Comparison of ENCODE assay signal across 14 cellular contexts in the genomic region with DNA sequence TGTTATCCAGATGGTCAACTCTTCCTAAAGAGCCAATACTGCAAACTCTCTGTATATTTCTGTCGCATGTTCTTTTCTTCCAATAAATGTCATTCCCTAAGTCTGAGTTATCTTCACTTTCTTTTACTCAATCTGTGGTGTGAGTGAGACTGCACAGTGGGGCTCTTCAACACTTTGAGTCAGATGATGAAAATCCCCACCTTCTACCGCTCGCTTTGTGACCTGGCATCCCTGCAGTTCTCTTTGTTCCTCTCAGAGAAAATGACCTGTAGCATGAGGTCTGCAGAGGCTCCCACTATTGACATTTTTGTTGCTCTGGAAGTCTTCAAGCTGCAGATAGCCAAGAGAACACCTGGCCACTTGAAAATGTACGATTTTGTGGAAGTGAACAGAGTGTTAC. TPM values are rescaled to one million over a fixed set of nuclear protein-coding genes. Genes with fewer than 3 reads are reported as not detected.
"Had no signal": no experiment of that assay in that cellular context is flagged by ENCODE, and none has a peak within 500 bp of the region (broad histone marks: within the 10 kb centered on the region; RNA-seq: fewer than 3 reads in every experiment).

No MANE protein-coding gene starts in this region.

- H3K4me1 ChIP-seq: thyroid gland had no signal

- H3K4me3 ChIP-seq: ovary, thyroid gland had no signal

- H3K9me3 ChIP-seq: ovary, thyroid gland had no signal

- FAIRE-seq: astrocyte, endometrium, urothelium cell line had no signal

- DNase-seq: activated CD4-positive, alpha-beta T cell treated with anti-CD3 and anti-CD28 coated beads for 36 hours; activated CD8-positive, alpha-beta memory T cell treated with anti-CD3 and anti-CD28 coated beads, Interleukin-2, amount 50 U/mL, for 4 hours; activated CD8-positive, alpha-beta T cell treated with anti-CD3 and anti-CD28 coated beads for 36 hours; activated naive CD4-positive, alpha-beta T cell treated with Interleukin-2 at 50 U/mL for 16 hours; ovary; retina; stimulated activated CD4-positive, alpha-beta T cell treated with anti-CD3 and anti-CD28 coated beads, Interleukin-15, amount 100 ng/mL, for 24 hours; stimulated activated CD4-positive, alpha-beta T cell treated with anti-CD3 and anti-CD28 coated beads, Interleukin-4, amount 100 ng/mL, for 4 hours; thyroid gland had no signal

- H3K27me3 ChIP-seq: ovary, thyroid gland had no signal

- H3K27ac ChIP-seq: ovary, thyroid gland, VCaP had no signal

- H3K36me3 ChIP-seq: ovary, thyroid gland had no signal

RNA-seq across cellular contexts. Expression of gene TMEM150C, which starts 52.8 kb away (rescaled TPM):
- total RNA-seq: activated CD4-positive, alpha-beta T cell treated with anti-CD3 and anti-CD28 coated beads for 36 hours; activated CD8-positive, alpha-beta T cell treated with anti-CD3 and anti-CD28 coated beads for 36 hours; activated T-helper 1 cell treated with anti-CD3 and anti-CD28 coated beads, Interleukin-12 subunit alpha, Interleukin-12 subunit beta, Interleukin-2, Interleukin-4 antibody, amounts not matched to agents 30 ng/mL and 10 ng/mL and 1 ng/mL, durations not matched to agents 14 hours and 24 hours and 36 hours had no signal
